In genomic region chr22:19904174-19904856, GRCh38 we compare ENCODE assay signal across 28 cellular contexts. TPM values are rescaled to one million over a fixed set of nuclear protein-coding genes. Genes with fewer than 3 reads are reported as not detected.
DNase-seq lines count a peak whose midpoint lies in the region; ATAC-seq and TF ChIP-seq lines count a peak whose summit lies in the region.
"Had no signal": no experiment of that assay in that cellular context is flagged by ENCODE, and none has a peak within 500 bp of the region (broad histone marks: within the 10 kb centered on the region; RNA-seq: fewer than 3 reads in every experiment).

No MANE protein-coding gene starts in this region.

- H3K27ac ChIP-seq in WERI-Rb-1 (peak overlapping the region; percentile 91), neural progenitor cell (no peak overlapping the region)
- H3K27ac ChIP-seq: sigmoid colon, tibial artery had no signal

- H3K79me2 ChIP-seq in neural progenitor cell (ENCODE audit: low read depth) = no peaks in the 10 kb centered on the region

- H3K4me3 ChIP-seq in WERI-Rb-1 (ENCODE audit: low read depth, low read length) (no peak overlapping the region), neural progenitor cell (no peak overlapping the region)
- H3K4me3 ChIP-seq: sigmoid colon, tibial artery had no signal

- peaks cover 13% of the 10 kb centered on the region for H3K27me3 Mint-ChIP-seq in neural progenitor cell (ENCODE audit: insufficient read depth, low read depth)
- H3K27me3 Mint-ChIP-seq: activated CD4-positive, alpha-beta memory T cell treated with anti-CD3 and anti-CD28 coated beads for 36 hours; CD8-positive, alpha-beta memory T cell; memory B cell had no signal

- DNase-seq in G401 (ENCODE audit: low spot score) (peak; percentile 82), WERI-Rb-1 (peak; percentile 40), neural progenitor cell (ENCODE audit: low spot score) (no peak), mesenteric fat pad (ENCODE audit: low spot score) (no peak), T-helper 9 cell (no peak)
- DNase-seq: activated CD4-positive, alpha-beta memory T cell treated with anti-CD3 and anti-CD28 coated beads for 36 hours; activated CD4-positive, CD25-positive, alpha-beta regulatory T cell treated with anti-CD3 and anti-CD28 coated beads, Interleukin-2, amount 50 U/mL, for 72 hours; activated naive CD4-positive, alpha-beta T cell treated with Interleukin-2 at 50 U/mL for 16 hours; BE2C; CD8-positive, alpha-beta memory T cell; central memory CD4-positive, alpha-beta T cell; dermis blood vessel endothelial cell; glutamatergic neuron; KBM-7; NCI-H1092 treated with DMSO at 0.1 percent for 48 hours; NCI-H1930; NCI-H526 treated with DMSO at 0.1 percent for 48 hours; NK-92 treated with Interleukin-12 subunit alpha and Interleukin-12 subunit beta, amount 100 ng/mL, for 24 hours; PC-3; sigmoid colon; stimulated activated CD4-positive, alpha-beta T cell treated with anti-CD3 and anti-CD28 coated beads, Interleukin-4, amount 100 ng/mL, for 24 hours; tibial artery had no signal

- H3K27me3 ChIP-seq in WERI-Rb-1 (ENCODE audit: insufficient read depth, low read depth, severe bottlenecking) (no peaks in the 10 kb centered on the region), neural progenitor cell (no peaks in the 10 kb centered on the region)
- H3K27me3 ChIP-seq: BE2C, sigmoid colon, tibial artery had no signal

- no peak overlapping the region for H3K9ac ChIP-seq in neural progenitor cell

- H3K4me3 Mint-ChIP-seq in neural progenitor cell = peak overlapping the region; percentile 20
- H3K4me3 Mint-ChIP-seq: activated CD4-positive, alpha-beta memory T cell treated with anti-CD3 and anti-CD28 coated beads for 36 hours; activated T-helper 1 cell treated with anti-CD3 and anti-CD28 coated beads, Interleukin-12 subunit alpha, Interleukin-12 subunit beta, Interleukin-2, Interleukin-4 antibody, amounts not matched to agents 30 ng/mL and 10 ng/mL and 1 ng/mL, durations not matched to agents 14 hours and 24 hours and 36 hours; endodermal cell; memory B cell; T-helper 1 cell treated with Interleukin-12 subunit alpha and Interleukin-12 subunit beta and Interleukin-4 antibody, amounts not matched to agents 30 μg/mL and 1 μg/mL, for 36 hours had no signal

- no peak for TF ChIP-seq CTCF in WERI-Rb-1 (IDR thresholded peaks at IDR 0.05; ENCODE audit: low read depth, low read length)
- TF ChIP-seq CTCF in neural progenitor cell (IDR thresholded peaks at IDR 0.05) = no peak

- no peak for ATAC-seq in HG03442 (IDR thresholded peaks at IDR 0.05; ENCODE audit: unreplicated experiment)
- ATAC-seq: PC-3 had no signal

- peaks cover 19% of the 10 kb centered on the region for H3K4me1 ChIP-seq in neural progenitor cell
- H3K4me1 ChIP-seq: sigmoid colon, tibial artery had no signal

- no peaks in the 10 kb centered on the region for H4K20me1 ChIP-seq in neural progenitor cell (ENCODE audit: low read depth)

- H3K36me3 ChIP-seq in WERI-Rb-1 (no peaks in the 10 kb centered on the region), neural progenitor cell (no peaks in the 10 kb centered on the region)

- no peaks in the 10 kb centered on the region for H3K36me3 Mint-ChIP-seq in neural progenitor cell

- H2AFZ ChIP-seq in neural progenitor cell (replicated peaks) = no peak overlapping the region

- no peaks in the 10 kb centered on the region for H3K9me3 ChIP-seq in WERI-Rb-1 (ENCODE audit: severe bottlenecking)
- no peaks in the 10 kb centered on the region for H3K9me3 ChIP-seq in neural progenitor cell (ENCODE audit: low read depth)
- H3K9me3 ChIP-seq: BE2C, sigmoid colon, tibial artery had no signal

- peaks cover 51% of the 10 kb centered on the region for H3K4me1 Mint-ChIP-seq in neural progenitor cell
- H3K4me1 Mint-ChIP-seq: CD8-positive, alpha-beta memory T cell had no signal

- no peaks in the 10 kb centered on the region for H3K9me3 Mint-ChIP-seq in neural progenitor cell
- H3K9me3 Mint-ChIP-seq: activated CD4-positive, alpha-beta memory T cell treated with anti-CD3 and anti-CD28 coated beads for 36 hours; activated T-helper 1 cell treated with anti-CD3 and anti-CD28 coated beads, Interleukin-12 subunit alpha, Interleukin-12 subunit beta, Interleukin-2, Interleukin-4 antibody, amounts not matched to agents 30 ng/mL and 10 ng/mL and 1 ng/mL, durations not matched to agents 14 hours and 24 hours and 36 hours; CD8-positive, alpha-beta memory T cell; endodermal cell; memory B cell; T-helper 1 cell treated with Interleukin-12 subunit alpha and Interleukin-12 subunit beta and Interleukin-4 antibody, amounts not matched to agents 30 μg/mL and 1 μg/mL, for 36 hours had no signal

- peaks cover 8% of the 10 kb centered on the region for H3F3A ChIP-seq in neural progenitor cell (ENCODE audit: low read depth)

- in situ Hi-C loops in G401 (cut with HindIII; ENCODE audit: low sequenced_read_pairs) = no loop called here

- no peak overlapping the region for H3K4me2 ChIP-seq in neural progenitor cell

- H3K27ac Mint-ChIP-seq in neural progenitor cell = peak overlapping the region; percentile 66
- H3K27ac Mint-ChIP-seq: activated CD4-positive, alpha-beta memory T cell treated with anti-CD3 and anti-CD28 coated beads for 36 hours; activated T-helper 1 cell treated with anti-CD3 and anti-CD28 coated beads, Interleukin-12 subunit alpha, Interleukin-12 subunit beta, Interleukin-2, Interleukin-4 antibody, amounts not matched to agents 30 ng/mL and 10 ng/mL and 1 ng/mL, durations not matched to agents 14 hours and 24 hours and 36 hours; CD8-positive, alpha-beta memory T cell; endodermal cell; memory B cell; progenitor cell of endocrine pancreas; T-helper 1 cell treated with Interleukin-12 subunit alpha and Interleukin-12 subunit beta and Interleukin-4 antibody, amounts not matched to agents 30 μg/mL and 1 μg/mL, for 36 hours had no signal

RNA-seq across cellular contexts. Expression of gene COMT, which starts 37.3 kb away (rescaled TPM):
- 142 and 187 TPM in 2 replicates for total RNA-seq in G401 (2014; rRNA removed; shearing (Covaris generic))
- total RNA-seq in neural progenitor cell (ENCODE audit: low replicate concordance) (1.1 and 1.3 TPM in 2 replicates), mesenteric fat pad (144 TPM)

RNA-seq across cellular contexts. Expression of gene TXNRD2, which starts 37.3 kb away (rescaled TPM):
- total RNA-seq in G401 (2014; rRNA removed; shearing (Covaris generic)) = 86.5 and 96.6 TPM in 2 replicates
- 0.19 and 3.1 TPM in 2 replicates for total RNA-seq in neural progenitor cell (ENCODE audit: low replicate concordance)
- total RNA-seq in mesenteric fat pad = 20.2 TPM

RNA-seq across cellular contexts. Expression of gene GNB1L, which starts 49.6 kb away (rescaled TPM):
- 20.4 TPM in 2 replicates for total RNA-seq in G401 (2014; rRNA removed; shearing (Covaris generic))
- total RNA-seq in neural progenitor cell (ENCODE audit: low replicate concordance) (3.0 and 11.6 TPM in 2 replicates), mesenteric fat pad (4.2 TPM)

RNA-seq across cellular contexts. Expression of gene RTL10, which starts 49.6 kb away (rescaled TPM):
- total RNA-seq in G401 (2014; rRNA removed; shearing (Covaris generic)) = 4.6 and 11.0 TPM in 2 replicates
- total RNA-seq in neural progenitor cell (ENCODE audit: low replicate concordance) = 7.3 and 16.3 TPM in 2 replicates
- total RNA-seq in mesenteric fat pad = 8.4 TPM

Comparison
In these comparisons a context has a peak if more than half of its experiments do, and no peak if none do; other contexts are left out.
1. DNase-seq: peak in G401 (single experiment) and WERI-Rb-1 (single experiment); none in neural progenitor cell (single experiment), mesenteric fat pad (single experiment) and T-helper 9 cell (single experiment).
2. RNA of gene COMT, which starts 37.3 kb away (total RNA-seq): 144 TPM in mesenteric fat pad (single experiment) and 142 to 187 TPM in G401; 1.1 to 1.3 TPM in neural progenitor cell; every median in the first group is over 10 times any median in the second.